Comparison of ENCODE assay signal across 17 cellular contexts in the genomic region with DNA sequence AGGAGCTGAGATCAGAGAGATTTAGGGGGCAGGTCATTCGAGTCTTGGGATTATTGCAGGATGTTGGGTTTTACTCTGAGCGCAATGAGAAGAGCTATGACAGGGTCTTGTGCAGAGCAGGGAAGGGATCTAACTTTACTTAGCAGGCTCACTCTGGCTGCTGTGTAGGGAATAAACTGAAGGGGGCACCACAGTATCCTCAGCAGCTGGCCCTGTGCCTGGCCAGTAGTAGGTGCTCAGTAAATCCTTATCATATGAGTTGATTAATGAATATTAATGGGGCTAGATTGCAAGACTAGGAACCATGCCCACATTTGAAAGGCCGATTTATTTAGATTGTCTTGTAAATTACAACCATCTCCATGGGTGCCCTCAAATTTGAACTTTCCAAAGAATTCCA. TPM values are rescaled to one million over a fixed set of nuclear protein-coding genes. Genes with fewer than 3 reads are reported as not detected.
A peak's percentile ranks its signal among the peaks of the same experiment; 100 is the strongest.
DNase-seq lines count a peak whose midpoint lies in the region; ATAC-seq and TF ChIP-seq lines count a peak whose summit lies in the region.
"Had no signal": no experiment of that assay in that cellular context is flagged by ENCODE, and none has a peak within 500 bp of the region (broad histone marks: within the 10 kb centered on the region; RNA-seq: fewer than 3 reads in every experiment).

No MANE protein-coding gene starts in this region.

- CTCF ChIA-PET in A673 (lab: Charles Lee), result no interaction called here
- CTCF ChIA-PET in CD8-positive, alpha-beta memory T cell (lab: Charles Lee), result no interaction called here

- H3K4me1 ChIP-seq in A673 (ENCODE audit: insufficient read depth, low read length, poor library complexity, severe bottlenecking) (peaks cover 8% of the 10 kb centered on the region), mesendoderm (ENCODE audit: control insufficient read depth, low read depth, low read length) (peaks cover 5% of the 10 kb centered on the region), gastrocnemius medialis (peaks cover 8 to 18% of the 10 kb centered on the region in 2 donors)
- H3K4me1 ChIP-seq in CD8-positive, alpha-beta memory T cell (ENCODE audit: insufficient read depth, low read length), result peaks cover 11% of the 10 kb centered on the region

- no peak overlapping the region for H3K27ac ChIP-seq in A673 (ENCODE audit: low read depth, low read length, poor library complexity, severe bottlenecking)
- no peak overlapping the region for H3K27ac ChIP-seq in CD8-positive, alpha-beta memory T cell (ENCODE audit: low read depth, low read length)
- no peak overlapping the region for H3K27ac ChIP-seq in mesendoderm (ENCODE audit: low read depth, low read length)
- no peak overlapping the region for H3K27ac ChIP-seq in gastrocnemius medialis
- H3K27ac ChIP-seq: heart left ventricle, lower lobe of right lung had no signal

- WGBS in mesendoderm (ENCODE audit: extremely low coverage, insufficient coverage, low lambda C conversion rate), result no CpG with 5 or more reads among the region's 3 CpGs

- no peak for TF ChIP-seq POLR2A in NB4 (IDR thresholded peaks at IDR 0.05; ENCODE audit: extremely low read depth, insufficient read length)
- no peak for TF ChIP-seq POLR2A in gastrocnemius medialis (IDR thresholded peaks at IDR 0.05)

- H3K9me3 ChIP-seq in A673 (ENCODE audit: low read depth, low read length, poor library complexity, severe bottlenecking) (no peaks in the 10 kb centered on the region), gastrocnemius medialis (no peaks in the 10 kb centered on the region)
- no peaks in the 10 kb centered on the region for H3K9me3 ChIP-seq in CD8-positive, alpha-beta memory T cell (ENCODE audit: low read length)
- H3K9me3 ChIP-seq: heart left ventricle, lower lobe of right lung had no signal

- H3K27ac Mint-ChIP-seq in CD8-positive, alpha-beta memory T cell, result peak overlapping the region in 1 of 8 donors; percentile 9
- H3K27ac Mint-ChIP-seq: stimulated activated naive CD8-positive, alpha-beta T cell treated with anti-CD3 and anti-CD28 coated beads, Interleukin-15, Interleukin-2, amounts not matched to agents 100 ng/mL and 50 ng/mL, for 24 hours had no signal

- in situ Hi-C loops in gastrocnemius medialis (cut with MboI; ENCODE audit: low sequenced_read_pairs in 4 of 4), result loop anchor here in 2 of 4 donors (25.0 kb wide), 1 partner anchor 785 kb away; no protein-coding TSS in a partner anchor

- H4K5ac ChIP-seq in mesendoderm (ENCODE audit: low read length), result no peak overlapping the region

- BruUV-seq in A673 (replicated peaks; lab: Mats Ljungman, UMichigan), result no TSS peak

- H3K56ac ChIP-seq in mesendoderm (ENCODE audit: low read length), result no peak overlapping the region

- H3K23ac ChIP-seq in mesendoderm (ENCODE audit: low read length), result no peak overlapping the region

- no peak overlapping the region for H3K4me3 ChIP-seq in A673 (ENCODE audit: low read depth, low read length, poor library complexity, severe bottlenecking)
- H3K4me3 ChIP-seq in GM12865 (ENCODE audit: low read depth, low read length), result no peak overlapping the region
- no peak overlapping the region for H3K4me3 ChIP-seq in NB4 (ENCODE audit: low read depth, low read length)
- H3K4me3 ChIP-seq in epithelial cell of proximal tubule (ENCODE audit: low read depth, low read length), result no peak overlapping the region
- no peak overlapping the region for H3K4me3 ChIP-seq in CD8-positive, alpha-beta memory T cell (ENCODE audit: low read length)
- H3K4me3 ChIP-seq in mesendoderm (ENCODE audit: low read length), result no peak overlapping the region
- no peak overlapping the region for H3K4me3 ChIP-seq in gastrocnemius medialis
- H3K4me3 ChIP-seq: heart left ventricle, lower lobe of right lung had no signal

- H3K4me1 Mint-ChIP-seq in CD8-positive, alpha-beta memory T cell, result peaks cover 21 to 35% (median 33%) of the 10 kb centered on the region in 3 donors

- H3K9ac ChIP-seq in mesendoderm (ENCODE audit: low read length), result no peak overlapping the region

- H3K4ac ChIP-seq in mesendoderm (ENCODE audit: low read depth, low read length), result no peak overlapping the region

- 0 out of 2 replicates have a peak, but pooled peaks have one; percentile 29 for TF ChIP-seq CTCF in A673 (conservative IDR thresholded peaks at IDR 0.05; ENCODE audit: low read depth, low read length)
- TF ChIP-seq CTCF in GM12865 (IDR thresholded peaks at IDR 0.05; ENCODE audit: insufficient read depth, low read depth, low read length, missing control alignments), result peak; percentile 5
- TF ChIP-seq CTCF in NB4 (IDR thresholded peaks at IDR 0.05; ENCODE audit: low read depth, low read length), result peak; percentile 37
- TF ChIP-seq CTCF in epithelial cell of proximal tubule (conservative IDR thresholded peaks at IDR 0.05; ENCODE audit: low read depth, low read length), result peak; percentile 9
- TF ChIP-seq CTCF in gastrocnemius medialis (IDR thresholded peaks at IDR 0.05 in 4 of 5, conservative IDR thresholded peaks at IDR 0.05 in 1 of 5), result no peak

- H3K36me3 ChIP-seq in A673 (ENCODE audit: insufficient read depth, low read length, poor library complexity, severe bottlenecking) (no peaks in the 10 kb centered on the region), mesendoderm (ENCODE audit: control insufficient read depth, insufficient read depth, low read length) (no peaks in the 10 kb centered on the region), gastrocnemius medialis (no peaks in the 10 kb centered on the region)
- H3K36me3 ChIP-seq in CD8-positive, alpha-beta memory T cell (ENCODE audit: insufficient read depth, low read length), result no peaks in the 10 kb centered on the region
- H3K36me3 ChIP-seq: heart left ventricle, lower lobe of right lung had no signal

- no peaks in the 10 kb centered on the region for H3K79me2 ChIP-seq in mesendoderm (ENCODE audit: control insufficient read depth, insufficient read depth, low read length)

- peaks cover 4 to 21% of the 10 kb centered on the region in 2 donors for H3K27me3 Mint-ChIP-seq in CD8-positive, alpha-beta memory T cell

- no peak overlapping the region for H2BK5ac ChIP-seq in mesendoderm (ENCODE audit: low read length)

- no peak for DNase-seq in A673 (ENCODE audit: low spot score)
- DNase-seq in GM12865 (ENCODE audit: low read depth), result no peak
- DNase-seq in NB4 (ENCODE audit: low read depth), result peak; percentile 56
- DNase-seq in epithelial cell of proximal tubule (ENCODE audit: low read depth), result no peak
- no peak for DNase-seq in CD8-positive, alpha-beta memory T cell
- no peak for DNase-seq in mesendoderm
- no peak for DNase-seq in gastrocnemius medialis
- DNase-seq: heart left ventricle; lower lobe of right lung; NCI-H1930; NCI-H446 treated with DMSO at 0.1 percent for 48 hours; Right ventricle myocardium superior; stimulated activated CD4-positive, alpha-beta T cell treated with anti-CD3 and anti-CD28 coated beads, Interleukin-2, amount 100 ng/mL, for 24 hours had no signal

- POLR2A ChIA-PET in A673 (lab: Charles Lee; ENCODE audit: low non-redundant PET), result no interaction called here
- POLR2A ChIA-PET in CD8-positive, alpha-beta memory T cell (lab: Charles Lee), result no interaction called here

- no peak overlapping the region for H3K18ac ChIP-seq in mesendoderm (ENCODE audit: low read length)

- no peak overlapping the region for H3K4me2 ChIP-seq in mesendoderm (ENCODE audit: low read length)

- H3K36me3 Mint-ChIP-seq in CD8-positive, alpha-beta memory T cell, result peaks cover 0 to 9% (median 0%) of the 10 kb centered on the region in 3 donors
- H3K36me3 Mint-ChIP-seq: brain had no signal

- H4K8ac ChIP-seq in mesendoderm (ENCODE audit: low read depth, low read length), result no peak overlapping the region

- peak overlapping the region in 2 of 7 donors; percentile 29 to 57 for H3K4me3 Mint-ChIP-seq in CD8-positive, alpha-beta memory T cell
- H3K4me3 Mint-ChIP-seq: stimulated activated naive CD8-positive, alpha-beta T cell treated with anti-CD3 and anti-CD28 coated beads, Interleukin-15, Interleukin-2, amounts not matched to agents 100 ng/mL and 50 ng/mL, for 24 hours had no signal

- no peak overlapping the region for H2AK5ac ChIP-seq in mesendoderm (ENCODE audit: low read length)

- H3K27me3 ChIP-seq in A673 (replicated peaks; ENCODE audit: insufficient read depth, low read depth, low read length, poor library complexity), result peaks cover 14% of the 10 kb centered on the region
- peaks cover 8% of the 10 kb centered on the region for H3K27me3 ChIP-seq in CD8-positive, alpha-beta memory T cell (ENCODE audit: insufficient read depth, low read length, poor library complexity, severe bottlenecking)
- peaks cover 17% of the 10 kb centered on the region for H3K27me3 ChIP-seq in mesendoderm (ENCODE audit: insufficient read depth, low read length, poor library complexity)
- H3K27me3 ChIP-seq in gastrocnemius medialis, result peaks cover 0 to 5% (median 0%) of the 10 kb centered on the region in 3 donors

- no peak overlapping the region for H2BK15ac ChIP-seq in mesendoderm (replicated peaks; ENCODE audit: low read depth)

- intact Hi-C loops in A673 (cut with micrococcal nuclease; ENCODE audit: unreplicated experiment) (no loop called here), gastrocnemius medialis (cut with DNase I; ENCODE audit: low total_unique reads) (no loop called here)

- peaks cover 0 to 7% (median 4%) of the 10 kb centered on the region in 5 donors for H3K9me3 Mint-ChIP-seq in CD8-positive, alpha-beta memory T cell
- H3K9me3 Mint-ChIP-seq: stimulated activated naive CD8-positive, alpha-beta T cell treated with anti-CD3 and anti-CD28 coated beads, Interleukin-15, Interleukin-2, amounts not matched to agents 100 ng/mL and 50 ng/mL, for 24 hours had no signal

- no peaks in the 10 kb centered on the region for H3K79me1 ChIP-seq in mesendoderm (ENCODE audit: low read length)

- no peak overlapping the region for H2BK120ac ChIP-seq in mesendoderm (ENCODE audit: low read depth, low read length)

- no peak for ATAC-seq in GM21423 (IDR thresholded peaks at IDR 0.05; ENCODE audit: unreplicated experiment)
- ATAC-seq in gastrocnemius medialis, result no peak
- ATAC-seq: heart left ventricle, lower lobe of right lung had no signal

RNA-seq across cellular contexts. Expression of gene MDGA1, which starts 4.6 kb away (rescaled TPM):
- 4.2 and 5.0 TPM in 2 replicates for total RNA-seq in A673 (2021)
- 0.58 and 1.2 TPM in 2 replicates for total RNA-seq in epithelial cell of proximal tubule
- 1 to 10 TPM; 4.4 to 4.7 TPM for total RNA-seq in CD8-positive, alpha-beta memory T cell
- 2.5 TPM for polyA plus RNA-seq in CD8-positive, alpha-beta memory T cell
- 0.39 TPM for polyA plus RNA-seq in mesendoderm (2013, experiment 1 of 2)
- polyA plus RNA-seq in mesendoderm (2013, experiment 2 of 2), result 0.35 TPM
- total RNA-seq in gastrocnemius medialis, result 1 to 10 TPM in 2 of 4 donors, under 1 TPM in 2; 0.20 to 8.6 (median 1.1) TPM
- total RNA-seq: MCF 10A had no signal

Comparison
In these comparisons a context has a peak if more than half of its experiments do, and no peak if none do; other contexts are left out.
1. CTCF ChIP-seq: peak in A673 (single experiment), GM12865 (single experiment), NB4 (single experiment) and epithelial cell of proximal tubule (single experiment); none in gastrocnemius medialis (0 of 5).